12 cellular contexts compared by ENCODE assay signal in the genomic region with DNA sequence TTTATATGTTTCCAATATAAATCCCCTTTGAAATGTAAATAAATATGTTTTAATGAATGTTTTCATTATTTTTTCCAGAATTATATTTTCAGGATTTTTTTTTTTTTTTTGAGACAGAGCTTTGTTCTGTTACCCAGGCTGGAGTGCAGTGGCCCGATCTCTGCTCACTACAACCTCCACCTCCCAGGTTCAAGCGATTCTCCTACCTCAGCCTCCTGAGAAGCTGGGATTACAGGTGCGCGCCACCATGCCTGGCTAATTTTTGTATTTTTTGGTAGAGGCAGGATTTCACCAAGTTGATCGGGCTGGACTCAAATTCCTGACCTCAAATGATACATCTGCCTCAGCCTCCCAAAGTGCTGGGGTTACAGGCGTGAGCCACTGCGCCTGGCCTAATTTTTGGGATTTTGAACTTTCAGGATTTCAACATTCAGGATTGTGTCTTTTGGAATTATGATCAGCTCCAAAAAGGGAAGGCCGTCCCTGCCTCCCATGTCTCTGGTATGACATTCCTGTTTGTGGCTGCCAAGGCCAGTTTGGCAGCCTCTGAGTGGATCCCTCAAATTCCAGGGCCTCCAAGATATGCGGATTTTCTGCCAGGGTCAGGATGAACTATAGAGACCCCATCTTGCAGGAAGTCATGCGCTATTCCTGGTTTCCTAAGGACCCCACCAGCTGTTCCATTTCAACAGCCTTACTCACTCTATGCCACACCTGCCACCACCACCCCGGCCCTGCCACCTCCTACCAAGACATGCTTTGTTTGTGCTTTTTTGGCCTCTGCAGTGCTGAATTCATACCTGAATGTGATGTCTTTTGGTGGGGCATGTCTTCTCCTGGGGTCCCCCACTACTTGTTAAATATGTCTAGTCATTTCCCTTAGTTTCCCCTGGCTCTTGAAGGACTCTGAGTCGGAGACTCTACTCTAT. TPM values are rescaled to one million over a fixed set of nuclear protein-coding genes. Genes with fewer than 3 reads are reported as not detected.
"Had no signal": no experiment of that assay in that cellular context is flagged by ENCODE, and none has a peak within 500 bp of the region (broad histone marks: within the 10 kb centered on the region; RNA-seq: fewer than 3 reads in every experiment).

No MANE protein-coding gene starts in this region.

- H3K4me1 ChIP-seq: breast epithelium had no signal

- H3K4me3 ChIP-seq: breast epithelium, dorsolateral prefrontal cortex, esophagus squamous epithelium had no signal

- H3K27ac ChIP-seq: breast epithelium, dorsolateral prefrontal cortex, esophagus squamous epithelium had no signal

- H3K27me3 ChIP-seq: breast epithelium, dorsolateral prefrontal cortex had no signal

- DNase-seq: activated CD4-positive, alpha-beta T cell treated with anti-CD3 and anti-CD28 coated beads, Interleukin-2, amount 50 U/mL, for 4 hours; activated CD4-positive, CD25-positive, alpha-beta regulatory T cell treated with anti-CD3 and anti-CD28 coated beads, Interleukin-2, amount 50 U/mL, for 72 hours; esophagus squamous epithelium; foreskin fibroblast; stimulated activated CD4-positive, alpha-beta T cell treated with anti-CD3 and anti-CD28 coated beads, Interleukin-4, amount 100 ng/mL, for 1 hour; trophoblast cell had no signal

- H3K9me3 ChIP-seq: breast epithelium, esophagus squamous epithelium had no signal

- H3K36me3 ChIP-seq: breast epithelium, esophagus squamous epithelium had no signal

RNA-seq across cellular contexts. Expression of a gene that starts 21.9 kb away (rescaled TPM):
- total RNA-seq: activated T-helper 1 cell treated with anti-CD3 and anti-CD28 coated beads, Interleukin-12 subunit alpha, Interleukin-12 subunit beta, Interleukin-2, Interleukin-4 antibody, amounts not matched to agents 30 ng/mL and 10 ng/mL and 1 ng/mL, durations not matched to agents 14 hours and 24 hours and 36 hours; chondrocyte; dorsolateral prefrontal cortex; neural crest cell; osteocyte had no signal

RNA-seq across cellular contexts. Expression of a gene that starts 31.8 kb away (rescaled TPM):
- total RNA-seq: breast epithelium, chondrocyte, esophagus squamous epithelium, neural crest cell, osteocyte had no signal
